In the genomic region with DNA sequence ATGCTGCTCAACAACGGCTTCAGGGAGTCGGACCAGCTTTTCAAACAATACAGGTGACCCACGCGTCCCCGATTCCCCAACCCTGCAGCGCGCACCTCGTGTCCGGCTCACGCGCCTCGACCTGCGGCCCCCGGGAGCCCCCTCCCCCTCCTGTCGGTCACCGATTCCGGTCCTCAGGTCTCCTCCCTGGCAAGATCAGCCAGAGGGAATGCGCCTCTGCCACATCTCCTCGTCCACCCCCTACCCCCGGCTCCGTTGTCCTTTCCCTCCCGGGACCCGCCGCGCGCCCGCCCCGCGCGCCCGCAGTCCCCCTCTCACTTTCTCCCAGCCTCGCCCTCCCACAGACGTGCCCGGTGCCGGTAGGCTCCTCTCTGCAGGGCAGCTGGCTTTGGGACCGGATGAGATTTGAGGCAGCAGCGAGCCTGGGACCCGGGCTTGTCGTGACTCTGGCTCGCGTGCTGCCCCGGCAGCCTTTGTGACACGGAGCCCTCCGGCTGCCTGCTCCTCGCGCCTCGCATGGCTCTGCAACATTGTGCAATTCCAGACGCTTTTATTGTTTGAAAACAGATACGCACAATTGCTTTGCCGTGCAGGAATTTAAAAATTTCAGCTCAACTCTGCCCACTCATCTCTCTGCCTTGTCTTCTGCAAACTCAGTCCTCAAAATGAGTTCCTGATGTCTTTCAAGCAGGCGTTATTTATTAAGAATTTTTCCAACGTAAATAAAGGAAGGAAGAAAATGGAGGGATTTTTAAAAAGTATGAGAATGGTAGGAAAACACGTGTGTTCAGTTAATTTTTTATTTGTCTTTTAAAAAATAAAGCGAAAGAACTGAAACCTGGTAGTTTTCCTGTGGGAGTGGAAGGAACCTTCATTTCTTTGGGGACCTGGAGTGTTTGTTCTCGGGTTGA, we compare ENCODE assay signal across 8 cellular contexts. TPM values are rescaled to one million over a fixed set of nuclear protein-coding genes. Genes with fewer than 3 reads are reported as not detected.
A peak's percentile ranks its signal among the peaks of the same experiment; 100 is the strongest.
DNase-seq lines count a peak whose midpoint lies in the region; ATAC-seq and TF ChIP-seq lines count a peak whose summit lies in the region.

No MANE protein-coding gene starts in this region.

- H4K20me1 ChIP-seq in DND-41 (ENCODE audit: insufficient read depth, low read length) = peaks cover 37% of the 10 kb centered on the region

- H3K4me1 ChIP-seq in DND-41 (ENCODE audit: insufficient read depth, low read length) (peaks cover 90% of the 10 kb centered on the region), breast epithelium (peaks cover 0 to 6% of the 10 kb centered on the region in 2 donors), iPS-18a (ENCODE audit: control insufficient read depth, low read depth, low read length) (peaks cover 29% of the 10 kb centered on the region), gastrocnemius medialis (peaks cover 10 to 11% of the 10 kb centered on the region in 2 donors)

- no peaks in the 10 kb centered on the region for H3K27me3 ChIP-seq in DND-41 (ENCODE audit: insufficient read depth, low read length, poor library complexity)
- H3K27me3 ChIP-seq in breast epithelium = no peaks in the 10 kb centered on the region
- H3K27me3 ChIP-seq in iPS-18a (ENCODE audit: control insufficient read depth, insufficient read depth, low read length) = peaks cover 35% of the 10 kb centered on the region
- H3K27me3 ChIP-seq in gastrocnemius medialis = peaks cover 31 to 50% (median 40%) of the 10 kb centered on the region in 3 donors

- DNase-seq in DND-41 (peak; percentile 62), KBM-7 (peak; percentile 58), T1000 (lab: John Stamatoyannopoulos, UW) (peak; percentile 44), breast epithelium (ENCODE audit: low spot score in 2 of 2) (peak; percentile 39 to 55), gastrocnemius medialis (peak; percentile 13 to 22), NCI-H187 treated with DMSO at 0.1 percent for 48 hours (lab: John Stamatoyannopoulos, UW) (no peak)

- intact Hi-C loops in breast epithelium (cut with DNase I; ENCODE audit: low total_unique reads) (no loop called here), gastrocnemius medialis (cut with DNase I; ENCODE audit: low total_unique reads) (loop anchor here (2.0 kb wide), 1 partner anchor 62 kb away; no protein-coding TSS in a partner anchor)

- in situ Hi-C loops in KBM-7 (cut with MboI; ENCODE audit: low pct_unique_long_range_greater_than_20kb, low sequenced_read_pairs) (no loop called here), gastrocnemius medialis (cut with MboI; ENCODE audit: low sequenced_read_pairs in 4 of 4) (no loop called here)

- ATAC-seq in DND-41 (ENCODE audit: insufficient read depth, low read depth) (peak; percentile 9; the same call in 2 of the 3 replicates), gastrocnemius medialis (peak; percentile 30 to 37), HG03196 (IDR thresholded peaks at IDR 0.05; ENCODE audit: unreplicated experiment) (no peak)

- peak overlapping the region; percentile 84 for H3K9ac ChIP-seq in DND-41 (ENCODE audit: low read depth, low read length)
- H3K9ac ChIP-seq in iPS-18a (ENCODE audit: low read length) = peak overlapping the region; percentile 51

- peaks cover 47% of the 10 kb centered on the region for H3K79me2 ChIP-seq in DND-41 (ENCODE audit: insufficient read depth, low read length)

- H3K27ac ChIP-seq in DND-41 (ENCODE audit: low read length) (peak overlapping the region; percentile 79), breast epithelium (peak overlapping the region; percentile 91 to 96), iPS-18a (ENCODE audit: low read length) (no peak overlapping the region), gastrocnemius medialis (peak overlapping the region in 2 of 4 donors; percentile 38 to 55)

- TF ChIP-seq POLR2A in breast epithelium (IDR thresholded peaks at IDR 0.05) (peak; percentile 26), gastrocnemius medialis (IDR thresholded peaks at IDR 0.05) (no peak)

- peak overlapping the region; percentile 79 for H2AFZ ChIP-seq in DND-41 (ENCODE audit: low read depth, low read length)

- H3K9me3 ChIP-seq in DND-41 (ENCODE audit: insufficient read depth, low read length, severe bottlenecking) (no peaks in the 10 kb centered on the region), breast epithelium (no peaks in the 10 kb centered on the region), iPS-18a (ENCODE audit: control insufficient read depth, low read depth, low read length) (no peaks in the 10 kb centered on the region), gastrocnemius medialis (no peaks in the 10 kb centered on the region)

- TF ChIP-seq CTCF in DND-41 (IDR thresholded peaks at IDR 0.05; ENCODE audit: borderline replicate concordance, extremely low read depth, low read length, poor library complexity, severe bottlenecking) (no peak), breast epithelium (IDR thresholded peaks at IDR 0.05) (no peak), gastrocnemius medialis (IDR thresholded peaks at IDR 0.05 in 4 of 5, conservative IDR thresholded peaks at IDR 0.05 in 1 of 5) (no peak)

- H3K4me3 ChIP-seq in DND-41 (ENCODE audit: low read depth in 1 of 2, low read length in 2 of 2) (peak overlapping the region; percentile 71 to 76), breast epithelium (peak overlapping the region; percentile 83 to 92 (median 87)), iPS-18a (ENCODE audit: low read length) (peak overlapping the region; percentile 72), gastrocnemius medialis (peak overlapping the region; percentile 63 to 95 (median 74))

- H3K36me3 ChIP-seq in DND-41 (ENCODE audit: insufficient read depth, low read length) (0 out of 2 replicates have a peak, but pooled peaks cover 9% of the 10 kb centered on the region), breast epithelium (no peaks in the 10 kb centered on the region), iPS-18a (ENCODE audit: control insufficient read depth, low read depth, low read length) (no peaks in the 10 kb centered on the region), gastrocnemius medialis (no peaks in the 10 kb centered on the region)

- peak overlapping the region; percentile 89 for H3K4me2 ChIP-seq in DND-41 (ENCODE audit: insufficient read depth, low read length)

RNA-seq across cellular contexts. Expression of a gene that starts 0.7 kb away (rescaled TPM):
- total RNA-seq in breast epithelium (10 to 100 TPM; 49.8 to 59.0 (median 53.0) TPM), gastrocnemius medialis (1 to 10 TPM in 3 of 4 donors, under 1 TPM in 1; 0.71 to 1.8 (median 1.5) TPM)

Comparison
In these comparisons a context has a peak if more than half of its experiments do, and no peak if none do; other contexts are left out.
1. RNA of a gene that starts 0.7 kb away (total RNA-seq): 49.8 to 59.0 TPM in breast epithelium; 0.71 to 1.8 TPM in gastrocnemius medialis; every median in the first group is over 10 times any median in the second.
2. Peak in every context shown above with its lines, with median percentiles within 50 percentile points of each other: H3K4me3 ChIP-seq.